In the genomic region with DNA sequence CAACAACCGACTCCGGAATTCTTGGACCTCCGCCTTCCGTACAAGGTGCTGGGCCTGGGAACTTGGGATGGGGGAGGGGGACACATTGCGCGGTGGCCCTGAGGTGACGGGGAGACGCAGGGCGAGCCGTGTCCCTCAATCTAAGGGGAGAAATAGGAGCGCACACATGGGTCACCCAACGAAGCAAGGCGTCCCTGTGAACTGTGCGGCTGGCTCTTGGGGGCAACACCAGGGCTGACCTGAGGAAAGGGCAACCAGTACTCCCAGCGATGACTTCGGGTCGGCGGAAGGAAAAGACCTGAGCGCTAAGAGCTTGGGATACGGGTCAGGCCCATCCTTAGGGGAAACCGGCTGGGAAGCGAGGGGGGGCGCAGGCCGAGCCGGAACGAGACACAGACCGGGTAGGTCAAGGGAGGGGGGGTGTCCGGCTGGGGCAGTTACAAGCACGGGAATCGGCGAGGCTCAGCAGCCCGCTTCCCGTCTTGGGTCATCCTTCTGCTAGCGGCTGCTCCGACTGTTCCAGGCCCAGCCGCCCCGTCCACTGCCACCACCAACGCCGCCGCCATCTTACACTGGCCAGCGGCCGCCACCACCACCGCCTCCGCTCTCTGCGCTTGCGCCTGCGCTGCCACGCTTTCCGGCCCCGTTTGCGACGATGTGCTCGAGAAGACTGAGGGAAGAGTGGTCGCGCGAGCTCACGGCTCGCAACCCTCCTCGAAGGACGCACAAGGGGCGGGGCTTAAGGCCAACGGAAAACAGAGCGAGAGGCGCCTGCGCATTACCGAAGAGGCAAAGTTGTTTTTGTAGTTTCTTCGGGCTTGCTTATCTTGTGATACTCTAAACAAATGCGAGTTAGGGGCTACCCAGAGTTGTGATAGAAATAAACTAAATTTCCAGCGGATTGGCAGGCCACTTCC, we compare ENCODE assay signal across 8 cellular contexts. TPM values are rescaled to one million over a fixed set of nuclear protein-coding genes. Genes with fewer than 3 reads are reported as not detected.
DNase-seq lines count a peak whose midpoint lies in the region; ATAC-seq and TF ChIP-seq lines count a peak whose summit lies in the region.

Gene DCAF8, minus strand, starts transcription at position 672 of the 917 bp plus-strand sequence. CDS start 18,541 bp downstream, outside the sequence.

- H3K4me3 Mint-ChIP-seq in H9: peak within 1 kb of the TSS; percentile 98 to 100
- H3K4me3 Mint-ChIP-seq in nephron progenitor cell: peak within 1 kb of the TSS; percentile 99
- H3K4me3 Mint-ChIP-seq in stimulated activated naive CD8-positive, alpha-beta T cell treated with anti-CD3 and anti-CD28 coated beads, Interleukin-15, amount 100 ng/mL, for 72 hours: peak within 1 kb of the TSS; percentile 87 to 98

- no peak; the same call in 2 of the 3 replicates for TF ChIP-seq CTCF in H9 (conservative IDR thresholded peaks at IDR 0.05)
- TF ChIP-seq CTCF in fibroblast of the aortic adventitia (IDR thresholded peaks at IDR 0.05; ENCODE audit: insufficient read depth, low read length): peak; percentile 6
- no peak for TF ChIP-seq CTCF in nephron progenitor cell (IDR thresholded peaks at IDR 0.05)

- peaks cover 2% of the 10 kb centered on the region for H3K79me1 ChIP-seq in H9 (ENCODE audit: insufficient read depth, low read depth, low read length, poor library complexity, severe bottlenecking)

- H3K36me3 Mint-ChIP-seq in H9 (ENCODE audit: insufficient read depth in 1 of 3, low read depth in 3 of 3) (peaks cover 7 to 20% (median 12%) of the 10 kb centered on the region in 3 experiments), nephron progenitor cell (ENCODE audit: low read depth) (peaks cover 15% of the 10 kb centered on the region)

- H3K4me2 ChIP-seq in H9 (ENCODE audit: insufficient read depth, insufficient read length, low read length): peak within 1 kb of the TSS; percentile 42

- peaks cover 16% of the 10 kb centered on the region for H3K27me3 Mint-ChIP-seq in H9 (ENCODE audit: low read depth)
- H3K27me3 Mint-ChIP-seq in nephron progenitor cell (ENCODE audit: low read depth, poor library complexity): peaks cover 29% of the 10 kb centered on the region
- no peaks in the 10 kb centered on the region for H3K27me3 Mint-ChIP-seq in stimulated activated naive CD8-positive, alpha-beta T cell treated with anti-CD3 and anti-CD28 coated beads, Interleukin-15, amount 100 ng/mL, for 72 hours

- no peak within 1 kb of the TSS for H2BK15ac ChIP-seq in H9 (ENCODE audit: low read depth, low read length)

- H3K79me2 ChIP-seq in H9 (ENCODE audit: insufficient read depth, low read length): peaks cover 6% of the 10 kb centered on the region

- H3K14ac ChIP-seq in H9 (ENCODE audit: insufficient read depth, low read length): peak within 1 kb of the TSS; percentile 89

- H2AFZ ChIP-seq in H9 (ENCODE audit: low read length): peak within 1 kb of the TSS; percentile 43

- H3K9me3 Mint-ChIP-seq in H9 (no peaks in the 10 kb centered on the region), nephron progenitor cell (peaks cover 4% of the 10 kb centered on the region)
- H3K9me3 Mint-ChIP-seq in stimulated activated naive CD8-positive, alpha-beta T cell treated with anti-CD3 and anti-CD28 coated beads, Interleukin-15, amount 100 ng/mL, for 72 hours: no peaks in the 10 kb centered on the region

- no peak within 1 kb of the TSS for H3T11ph ChIP-seq in H9 (ENCODE audit: low read length)

- H3K27me3 ChIP-seq in H9 (ENCODE audit: insufficient read depth, low read length) (no peaks in the 10 kb centered on the region), MG63 (no peaks in the 10 kb centered on the region; the same call in 1 of the 2 replicates)

- peak; percentile 87 for ATAC-seq in stimulated activated naive CD8-positive, alpha-beta T cell treated with anti-CD3 and anti-CD28 coated beads, Interleukin-15, amount 100 ng/mL, for 72 hours

- no peak within 1 kb of the TSS for H2AK5ac ChIP-seq in H9 (ENCODE audit: insufficient read length, low read length)

- peak within 1 kb of the TSS; percentile 19 for H2BK5ac ChIP-seq in H9 (ENCODE audit: insufficient read length, low read length)

- H3K27ac Mint-ChIP-seq in H9 (peak within 1 kb of the TSS; percentile 98 to 100 (median 99)), nephron progenitor cell (peak within 1 kb of the TSS; percentile 95)
- H3K27ac Mint-ChIP-seq in stimulated activated naive CD8-positive, alpha-beta T cell treated with anti-CD3 and anti-CD28 coated beads, Interleukin-15, amount 100 ng/mL, for 72 hours: peak within 1 kb of the TSS; percentile 100

- no peak within 1 kb of the TSS for H2BK20ac ChIP-seq in H9 (ENCODE audit: low read depth, low read length, poor library complexity, severe bottlenecking)

- H3K4me1 Mint-ChIP-seq in H9: peaks cover 25 to 31% of the 10 kb centered on the region in 2 experiments
- peaks cover 50% of the 10 kb centered on the region for H3K4me1 Mint-ChIP-seq in nephron progenitor cell
- H3K4me1 Mint-ChIP-seq in stimulated activated naive CD8-positive, alpha-beta T cell treated with anti-CD3 and anti-CD28 coated beads, Interleukin-15, amount 100 ng/mL, for 72 hours: peaks cover 47% of the 10 kb centered on the region

- peak; percentile 99 for DNase-seq in ELR (ENCODE audit: low read depth)
- peak; percentile 98 for DNase-seq in H9
- peak; percentile 99 for DNase-seq in MG63
- DNase-seq in SHP77 treated with DMSO at 0.1 percent for 48 hours (lab: John Stamatoyannopoulos, UW): peak; percentile 91
- DNase-seq in activated effector memory CD4-positive, alpha-beta T cell treated with anti-CD3 and anti-CD28 coated beads, Interleukin-2, amount 50 U/mL, for 16 hours: peak; percentile 99
- DNase-seq in fibroblast of the aortic adventitia (ENCODE audit: low read depth): peak; percentile 96
- DNase-seq in nephron progenitor cell: peak; percentile 98
- DNase-seq in stimulated activated naive CD8-positive, alpha-beta T cell treated with anti-CD3 and anti-CD28 coated beads, Interleukin-15, amount 100 ng/mL, for 72 hours: peak; percentile 97 to 98

- peak within 1 kb of the TSS; percentile 81 for H3K27ac ChIP-seq in H9 (ENCODE audit: insufficient read length, low read depth, low read length)

- no peak within 1 kb of the TSS for H3K4ac ChIP-seq in H9 (ENCODE audit: low read depth, low read length)

- H3K23me2 ChIP-seq in H9 (ENCODE audit: insufficient read length, low read depth, low read length, poor library complexity, severe bottlenecking): peaks cover 4% of the 10 kb centered on the region

- no peak within 1 kb of the TSS for H3K23ac ChIP-seq in H9 (ENCODE audit: insufficient read length, low read depth, low read length)

- no peaks in the 10 kb centered on the region for H3K9me3 ChIP-seq in H9 (ENCODE audit: control insufficient read depth, low read depth, low read length)
- H3K9me3 ChIP-seq in MG63: no peaks in the 10 kb centered on the region

- peak within 1 kb of the TSS; percentile 82 for H3K4me3 ChIP-seq in MG63
- peak within 1 kb of the TSS; percentile 100 for H3K4me3 ChIP-seq in fibroblast of the aortic adventitia (ENCODE audit: low read depth, low read length)

- no peak within 1 kb of the TSS for H2BK12ac ChIP-seq in H9 (ENCODE audit: insufficient read length, low read depth, low read length)

- H2BK120ac ChIP-seq in H9 (ENCODE audit: low read depth, low read length, poor library complexity, severe bottlenecking): no peak within 1 kb of the TSS

- H3K4me1 ChIP-seq in H9 (ENCODE audit: insufficient read depth, low read length): 0 out of 2 replicates have a peak, but pooled peaks cover 2% of the 10 kb centered on the region

- no peaks in the 10 kb centered on the region for H4K20me1 ChIP-seq in H9 (ENCODE audit: control insufficient read depth, insufficient read depth, insufficient read length)

- peaks cover 17% of the 10 kb centered on the region for H3K36me3 ChIP-seq in MG63

- no peak within 1 kb of the TSS for H4K8ac ChIP-seq in H9 (replicated peaks; ENCODE audit: insufficient read length, low read depth, low read length)

- no peak within 1 kb of the TSS for H4K91ac ChIP-seq in H9 (ENCODE audit: insufficient read length, low read depth, low read length)

- peak within 1 kb of the TSS; percentile 84 for H3K18ac ChIP-seq in H9 (ENCODE audit: insufficient read length, low read depth, low read length)

- H3K9ac ChIP-seq in H9 (ENCODE audit: extremely low read depth, insufficient read length, low read length): peak within 1 kb of the TSS; percentile 98

- H4K5ac ChIP-seq in H9 (ENCODE audit: insufficient read length, low read depth, low read length): peak within 1 kb of the TSS; percentile 72

- WGBS in H9 (ENCODE audit: extremely low coverage, insufficient read length, low lambda C conversion rate): no CpG with 5 or more reads among the region's 69 CpGs

- H3K56ac ChIP-seq in H9 (ENCODE audit: insufficient read length, low read depth, low read length): peak within 1 kb of the TSS; percentile 48

RNA-seq across cellular contexts. Expression of gene DCAF8, which starts in this region (rescaled TPM):
- total RNA-seq in H9 (2021) (96.7 and 106 TPM in 2 replicates), fibroblast of the aortic adventitia (ENCODE audit: low replicate concordance) (63.0 and 76.6 TPM in 2 replicates)
- 46.3 and 71.9 TPM in 2 replicates for total RNA-seq in MG63 (2014; rRNA removed; shearing (Covaris generic); ENCODE audit: low replicate concordance)

Comparison
In these comparisons a context has a peak if more than half of its experiments do, and no peak if none do; other contexts are left out.
1. Peak in every context shown above with its lines: DNase-seq, ATAC-seq, H3K4me3 ChIP-seq and H3K27ac ChIP-seq.